1 cellular context compared by ENCODE assay signal in genomic region chr19:2224754-2225349, GRCh38.
TF ChIP-seq lines count a peak whose summit lies in the region.

No MANE protein-coding gene starts in this region.

TF ChIP-seq in GM23338, 12 proteins besides CTCF, POLR2A, EP300 and RAD21 (continued from another document):
- TF ChIP-seq ZNF114 (CRISPR knock-in tag; IDR thresholded peaks at IDR 0.05): no peak
